Comparison of ENCODE assay signal across 9 cellular contexts in the genomic region with DNA sequence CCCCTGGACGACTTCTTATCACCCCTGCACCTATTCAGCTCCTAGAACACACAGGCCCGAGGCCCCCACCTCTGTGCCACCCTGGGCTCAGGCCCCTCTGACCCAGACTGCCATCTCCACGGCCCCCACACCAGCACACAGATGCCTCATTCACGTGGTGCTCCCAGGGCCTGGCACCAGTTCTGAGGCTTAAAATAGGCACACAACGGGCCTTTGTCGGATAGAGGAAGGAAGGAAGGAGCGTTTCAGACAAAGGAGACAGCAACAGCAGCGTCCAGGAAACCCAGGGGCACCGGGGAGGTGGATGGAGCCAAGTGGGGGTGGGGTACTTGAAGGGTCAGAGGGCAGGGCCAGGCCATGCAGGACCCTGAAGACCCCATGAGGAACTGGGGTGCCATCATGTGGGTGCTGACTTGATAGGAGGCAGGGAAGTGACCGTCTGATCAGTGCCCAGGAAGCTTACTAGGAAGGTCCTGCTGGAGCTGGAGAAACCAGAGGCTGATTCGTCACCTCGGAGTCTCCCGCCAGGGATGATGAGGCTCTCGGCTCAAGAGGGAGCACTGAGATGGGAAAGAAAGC. TPM values are rescaled to one million over a fixed set of nuclear protein-coding genes. Genes with fewer than 3 reads are reported as not detected.
DNase-seq lines count a peak whose midpoint lies in the region; ATAC-seq, FAIRE-seq and TF ChIP-seq lines count a peak whose summit lies in the region.
"Had no signal": no experiment of that assay in that cellular context is flagged by ENCODE, and none has a peak within 500 bp of the region (broad histone marks: within the 10 kb centered on the region; RNA-seq: fewer than 3 reads in every experiment).

No MANE protein-coding gene starts in this region.

- no peak overlapping the region for H3K9ac ChIP-seq in astrocyte (ENCODE audit: low read length)

- no peak for ATAC-seq in naive thymus-derived CD8-positive, alpha-beta T cell

- H3K27ac Mint-ChIP-seq in astrocyte (ENCODE audit: unreplicated experiment), result peak overlapping the region; percentile 88
- H3K27ac Mint-ChIP-seq in naive thymus-derived CD8-positive, alpha-beta T cell, result peak overlapping the region in 5 of 10 donors; percentile 36 to 76 (median 70)

- no peaks in the 10 kb centered on the region for H3K36me3 Mint-ChIP-seq in astrocyte (ENCODE audit: low read depth, unreplicated experiment)
- peaks cover 0 to 1% (median 0%) of the 10 kb centered on the region in 3 donors for H3K36me3 Mint-ChIP-seq in naive thymus-derived CD8-positive, alpha-beta T cell

- H4K20me1 ChIP-seq in astrocyte (ENCODE audit: insufficient read depth, low read length), result no peaks in the 10 kb centered on the region

- H3K4me3 Mint-ChIP-seq in astrocyte (ENCODE audit: unreplicated experiment), result no peak overlapping the region
- peak overlapping the region in 2 of 10 donors; percentile 27 to 37 for H3K4me3 Mint-ChIP-seq in naive thymus-derived CD8-positive, alpha-beta T cell

- H3K27me3 Mint-ChIP-seq in astrocyte (ENCODE audit: low read depth, unreplicated experiment), result peaks cover 5% of the 10 kb centered on the region
- H3K27me3 Mint-ChIP-seq in naive thymus-derived CD8-positive, alpha-beta T cell, result no peaks in the 10 kb centered on the region

- no peak overlapping the region for H3K4me2 ChIP-seq in astrocyte (ENCODE audit: low read length)

- no peak for TF ChIP-seq POLR2A in GM12892 (IDR thresholded peaks at IDR 0.05; ENCODE audit: low read depth, low read length)

- POLR2A ChIA-PET in naive thymus-derived CD8-positive, alpha-beta T cell (lab: Charles Lee), result interaction anchor here (0.6 kb wide), 1 partner anchor 116 kb away, joined by 3 read pairs; no protein-coding TSS in a partner anchor

- H3K9me3 ChIP-seq in astrocyte (ENCODE audit: insufficient read depth, low read depth, low read length) (no peaks in the 10 kb centered on the region), right atrium auricular region (no peaks in the 10 kb centered on the region)
- H3K9me3 ChIP-seq: ovary had no signal

- H2AFZ ChIP-seq in astrocyte (ENCODE audit: low read depth, low read length), result no peak overlapping the region

- TF ChIP-seq CTCF in astrocyte (IDR thresholded peaks at IDR 0.05; ENCODE audit: insufficient read depth, low read depth, low read length), result no peak
- no peak for TF ChIP-seq CTCF in right atrium auricular region (IDR thresholded peaks at IDR 0.05)

- H3K27ac ChIP-seq in astrocyte (ENCODE audit: low read depth, low read length) (no peak overlapping the region), right atrium auricular region (peak overlapping the region; percentile 83 to 94)

- H3K36me3 ChIP-seq in astrocyte (ENCODE audit: insufficient read depth, low read length) (no peaks in the 10 kb centered on the region), right atrium auricular region (no peaks in the 10 kb centered on the region)
- H3K36me3 ChIP-seq: ovary had no signal

- H3K79me2 ChIP-seq in astrocyte (ENCODE audit: insufficient read depth, low read length), result no peaks in the 10 kb centered on the region

- H3K27me3 ChIP-seq in astrocyte (ENCODE audit: insufficient read depth, low read length) (peaks cover 20% of the 10 kb centered on the region), right atrium auricular region (no peaks in the 10 kb centered on the region)
- H3K27me3 ChIP-seq: ovary had no signal

- FAIRE-seq in GM12892 (lab: Jason Lieb, UNC) (peak; percentile 65), astrocyte (lab: Jason Lieb, UNC) (no peak)

- H3K4me1 ChIP-seq in astrocyte (ENCODE audit: insufficient read depth, low read length) (no peaks in the 10 kb centered on the region), right atrium auricular region (peaks cover 0 to 22% of the 10 kb centered on the region in 2 donors)

- no peaks in the 10 kb centered on the region for H3K4me1 Mint-ChIP-seq in astrocyte (ENCODE audit: low read depth, unreplicated experiment)
- peaks cover 14 to 47% (median 27%) of the 10 kb centered on the region in 4 donors for H3K4me1 Mint-ChIP-seq in naive thymus-derived CD8-positive, alpha-beta T cell

- H3K9me3 Mint-ChIP-seq in astrocyte (ENCODE audit: unreplicated experiment), result no peaks in the 10 kb centered on the region
- no peaks in the 10 kb centered on the region for H3K9me3 Mint-ChIP-seq in naive thymus-derived CD8-positive, alpha-beta T cell

- H3K4me3 ChIP-seq in astrocyte (ENCODE audit: insufficient read depth, low read depth, low read length), result no peak overlapping the region
- no peak overlapping the region for H3K4me3 ChIP-seq in right atrium auricular region
- H3K4me3 ChIP-seq: ovary had no signal

- DNase-seq in GM12892 (ENCODE audit: insufficient read length) (no peak), astrocyte (ENCODE audit: low read depth) (no peak), right atrium auricular region (ENCODE audit: low spot score) (no peak), putamen (ENCODE audit: low spot score) (peak; percentile 96), cortex of kidney (lab: John Stamatoyannopoulos, UW) (no peak)
- no peak for DNase-seq in naive thymus-derived CD8-positive, alpha-beta T cell
- DNase-seq in activated T-cell treated with anti-CD3 and anti-CD28 coated beads, Interleukin-2, amount 50 U/mL, for 1 hour, result no peak
- no peak for DNase-seq in activated effector memory CD4-positive, alpha-beta T cell treated with anti-CD3 and anti-CD28 coated beads, Interleukin-2, amount 50 U/mL, for 16 hours

RNA-seq across cellular contexts. Expression of a gene that starts 7.1 kb away (rescaled TPM):
- polyA plus RNA-seq in GM12892 (2012; ENCODE audit: missing spikeins), result 7.9 TPM
- total RNA-seq in astrocyte (1.8 and 2.4 TPM in 2 replicates), right atrium auricular region (10 to 100 TPM; 18.0 to 22.8 TPM)
- 1 to 10 TPM; 8.5 TPM for total RNA-seq in naive thymus-derived CD8-positive, alpha-beta T cell
- polyA plus RNA-seq in naive thymus-derived CD8-positive, alpha-beta T cell, result 1 to 10 TPM; 1.8 to 4.2 (median 2.5) TPM

RNA-seq across cellular contexts. Expression of a gene that starts 25.8 kb away (rescaled TPM):
- polyA plus RNA-seq in GM12892 (2012; ENCODE audit: missing spikeins), result 0.42 TPM
- total RNA-seq in astrocyte (5.9 and 9.3 TPM in 2 replicates), right atrium auricular region (10 to 100 TPM; 36.5 to 58.0 TPM)
- total RNA-seq in naive thymus-derived CD8-positive, alpha-beta T cell, result under 1 TPM; 0.75 to 0.77 TPM
- not detected for polyA plus RNA-seq in naive thymus-derived CD8-positive, alpha-beta T cell

RNA-seq across cellular contexts. Expression of a gene that starts 44.4 kb away (rescaled TPM):
- 25.2 TPM for polyA plus RNA-seq in GM12892 (2012; ENCODE audit: missing spikeins)
- total RNA-seq in astrocyte (30.0 and 38.0 TPM in 2 replicates), right atrium auricular region (10 to 100 TPM; 22.9 to 38.0 TPM)
- 10 to 100 TPM; 23.2 to 23.4 TPM for total RNA-seq in naive thymus-derived CD8-positive, alpha-beta T cell
- polyA plus RNA-seq in naive thymus-derived CD8-positive, alpha-beta T cell, result 10 to 100 TPM; 41.1 to 43.8 (median 41.6) TPM
